In genomic region chr4:26468283-26468949, GRCh38 we compare ENCODE assay signal across 30 cellular contexts. TPM values are rescaled to one million over a fixed set of nuclear protein-coding genes. Genes with fewer than 3 reads are reported as not detected.
"Had no signal": no experiment of that assay in that cellular context is flagged by ENCODE, and none has a peak within 500 bp of the region (broad histone marks: within the 10 kb centered on the region; RNA-seq: fewer than 3 reads in every experiment).

No MANE protein-coding gene starts in this region.

- H3K9ac ChIP-seq: KMS-11, SK-N-SH had no signal

- H3K9me2 ChIP-seq: SK-N-SH had no signal

- H3K36me3 Mint-ChIP-seq: activated naive CD4-positive, alpha-beta T cell treated with anti-CD3 and anti-CD28 coated beads, Interleukin-2, amount 10 ng/mL, durations not matched to agents 7 days and 5 days; activated naive CD8-positive, alpha-beta T cell had no signal

- H3K4me1 Mint-ChIP-seq: activated CD4-positive, alpha-beta T cell treated with anti-CD3 and anti-CD28 coated beads, Interleukin-2, amount 10 ng/mL, durations not matched to agents 7 days and 5 days; activated naive CD4-positive, alpha-beta T cell treated with anti-CD3 and anti-CD28 coated beads, Interleukin-2, amount 10 ng/mL, durations not matched to agents 7 days and 5 days; activated naive CD8-positive, alpha-beta T cell treated with anti-CD3 and anti-CD28 coated beads, Interleukin-2, amount 50 U/mL, for 24 hours had no signal

- H3K27ac Mint-ChIP-seq: activated CD4-positive, alpha-beta T cell treated with anti-CD3 and anti-CD28 coated beads, Interleukin-2, amount 10 ng/mL, durations not matched to agents 7 days and 5 days; activated CD8-positive, alpha-beta T cell treated with anti-CD3 and anti-CD28 coated beads, Interleukin-2, amount 10 ng/mL, durations not matched to agents 7 days and 5 days; activated naive CD8-positive, alpha-beta T cell; activated naive CD8-positive, alpha-beta T cell treated with anti-CD3 and anti-CD28 coated beads, Interleukin-2, amount 50 U/mL, for 24 hours; T-helper 1 cell treated with Interleukin-12 subunit alpha and Interleukin-12 subunit beta and Interleukin-4 antibody, amounts not matched to agents 30 μg/mL and 1 μg/mL, for 36 hours; T-helper 2 cell treated with Interferon-gamma antibody and Interleukin-4, amounts not matched to agents 5 μg/mL and 100 μg/mL, for 36 hours had no signal

- H3K9me3 ChIP-seq: Peyer's patch, SJSA1, SK-N-SH had no signal

- H3K36me3 ChIP-seq: brain microvascular endothelial cell, Peyer's patch, SJSA1 had no signal

- H3K4me3 ChIP-seq: Peyer's patch, SJSA1 had no signal

- DNase-seq: activated CD4-positive, alpha-beta T cell treated with anti-CD3 and anti-CD28 coated beads, Interleukin-2, amount 10 ng/mL, durations not matched to agents 7 days and 5 days; activated CD4-positive, alpha-beta T cell treated with anti-CD3 and anti-CD28 coated beads, Interleukin-2, amount 50 U/mL, for 48 hours; activated CD8-positive, alpha-beta memory T cell treated with anti-CD3 and anti-CD28 coated beads, Interleukin-2, amount 50 U/mL, for 48 hours; activated CD8-positive, alpha-beta T cell treated with anti-CD3 and anti-CD28 coated beads, Interleukin-2, amount 10 ng/mL, durations not matched to agents 7 days and 5 days; activated effector memory CD4-positive, alpha-beta T cell treated with Interleukin-2 at 50 U/mL for 16 hours; activated naive CD4-positive, alpha-beta T cell treated with anti-CD3 and anti-CD28 coated beads, Interleukin-2, amount 10 ng/mL, durations not matched to agents 7 days and 5 days; activated naive CD8-positive, alpha-beta T cell treated with anti-CD3 and anti-CD28 coated beads, Interleukin-2, amount 50 U/mL, for 24 hours; activated T-cell treated with anti-CD3 and anti-CD28 coated beads, Interleukin-2, amount 50 U/mL, for 48 hours; anterior cingulate cortex; brain microvascular endothelial cell; central memory CD4-positive, alpha-beta T cell; NCI-H1092 treated with DMSO at 0.1 percent for 48 hours; NCI-H1417; NCI-H146; NCI-H187; NCI-H2029 treated with DMSO at 0.1 percent for 48 hours; NCI-H2107; NCI-H2171; NCI-H510A; NCI-H526 treated with DMSO at 0.1 percent for 48 hours; NCI-H774; Peyer's patch; RPMI8226; SHP77 treated with DMSO at 0.1 percent for 48 hours; SK-N-SH had no signal

- H3K4me1 ChIP-seq: Peyer's patch, SJSA1 had no signal

- H3K4me3 Mint-ChIP-seq: activated CD4-positive, alpha-beta T cell treated with anti-CD3 and anti-CD28 coated beads, Interleukin-2, amount 10 ng/mL, durations not matched to agents 7 days and 5 days; activated CD8-positive, alpha-beta T cell treated with anti-CD3 and anti-CD28 coated beads, Interleukin-2, amount 10 ng/mL, durations not matched to agents 7 days and 5 days; activated naive CD4-positive, alpha-beta T cell treated with anti-CD3 and anti-CD28 coated beads, Interleukin-2, amount 10 ng/mL, durations not matched to agents 7 days and 5 days; activated naive CD8-positive, alpha-beta T cell; activated naive CD8-positive, alpha-beta T cell treated with anti-CD3 and anti-CD28 coated beads, Interleukin-2, amount 50 U/mL, for 24 hours; T-helper 1 cell treated with Interleukin-12 subunit alpha and Interleukin-12 subunit beta and Interleukin-4 antibody, amounts not matched to agents 30 μg/mL and 1 μg/mL, for 36 hours; T-helper 2 cell treated with Interferon-gamma antibody and Interleukin-4, amounts not matched to agents 5 μg/mL and 100 μg/mL, for 36 hours had no signal

- H3K9me3 Mint-ChIP-seq: activated CD4-positive, alpha-beta T cell treated with anti-CD3 and anti-CD28 coated beads, Interleukin-2, amount 10 ng/mL, durations not matched to agents 7 days and 5 days; activated naive CD4-positive, alpha-beta T cell treated with anti-CD3 and anti-CD28 coated beads, Interleukin-2, amount 10 ng/mL, durations not matched to agents 7 days and 5 days; activated naive CD8-positive, alpha-beta T cell treated with anti-CD3 and anti-CD28 coated beads, Interleukin-2, amount 50 U/mL, for 24 hours; T-helper 1 cell treated with Interleukin-12 subunit alpha and Interleukin-12 subunit beta and Interleukin-4 antibody, amounts not matched to agents 30 μg/mL and 1 μg/mL, for 36 hours; T-helper 2 cell treated with Interferon-gamma antibody and Interleukin-4, amounts not matched to agents 5 μg/mL and 100 μg/mL, for 36 hours had no signal

- H3K27me3 ChIP-seq: brain microvascular endothelial cell, Peyer's patch, SJSA1 had no signal

- H3K27ac ChIP-seq: brain microvascular endothelial cell, KMS-11, Peyer's patch, SJSA1 had no signal

- H3K4me2 ChIP-seq: KMS-11, SK-N-SH had no signal

RNA-seq across cellular contexts. Expression of gene CCKAR, which starts 21.9 kb away (rescaled TPM):
- total RNA-seq: activated CD4-positive, alpha-beta T cell treated with anti-CD3 and anti-CD28 coated beads, Interleukin-2, amount 10 ng/mL, durations not matched to agents 7 days and 5 days; activated CD8-positive, alpha-beta T cell treated with anti-CD3 and anti-CD28 coated beads, Interleukin-2, amount 10 ng/mL, durations not matched to agents 7 days and 5 days; Peyer's patch; SJSA1 had no signal
- polyA plus RNA-seq: SK-N-SH had no signal
